In genomic region chr19:8866344-8866743, GRCh38 we compare ENCODE assay signal across 1 cellular context.
TF ChIP-seq lines count a peak whose summit lies in the region.

No MANE protein-coding gene starts in this region.

TF ChIP-seq in HEK293, 187 proteins besides CTCF, POLR2A, EP300 and RAD21 (continued from another document):
- TF ChIP-seq ELK4 (IDR thresholded peaks at IDR 0.05; ENCODE audit: borderline replicate concordance, low read depth, low read length) (no peak), ZBTB10 (tag by site-specific recombination; IDR thresholded peaks at IDR 0.05) (no peak), ZNF16 (tag by site-specific recombination; IDR thresholded peaks at IDR 0.05; ENCODE audit: low read depth) (peak; percentile 67; the same call in 1 of the 2 replicates), HOXD13 (CRISPR knock-in tag; IDR thresholded peaks at IDR 0.05; ENCODE audit: borderline replicate concordance) (no peak), ZSCAN5A (tag by site-specific recombination; IDR thresholded peaks at IDR 0.05) (no peak), ZNF704 (tag by site-specific recombination; IDR thresholded peaks at IDR 0.05) (no peak), ZNF585B (tag by site-specific recombination; IDR thresholded peaks at IDR 0.05) (no peak), MZF1 (tag by site-specific recombination; IDR thresholded peaks at IDR 0.05; ENCODE audit: borderline replicate concordance) (no peak)
